34 cellular contexts compared by ENCODE assay signal in genomic region chr2:62413116-62413663, GRCh38.
"Had no signal": no experiment of that assay in that cellular context is flagged by ENCODE, and none has a peak within 500 bp of the region (broad histone marks: within the 10 kb centered on the region; RNA-seq: fewer than 3 reads in every experiment).

No MANE protein-coding gene starts in this region.

- ATAC-seq: activated CD4-positive, alpha-beta T cell treated with anti-CD3 and anti-CD28 coated beads for 36 hours; activated CD4-positive, CD25-positive, alpha-beta regulatory T cell treated with anti-CD3 and anti-CD28 coated beads, Interleukin-2, amount 50 U/mL, for 24 hours; activated CD8-positive, alpha-beta T cell treated with anti-CD3 and anti-CD28 coated beads, Interleukin-2, amount 10 ng/mL, durations not matched to agents 7 days and 5 days; activated naive CD4-positive, alpha-beta T cell treated with anti-CD3 and anti-CD28 coated beads, Interleukin-2, amount 50 U/mL, for 72 hours; WTC11 had no signal

- H3K4me3 Mint-ChIP-seq: activated CD4-positive, alpha-beta T cell treated with anti-CD3 and anti-CD28 coated beads for 36 hours; activated CD8-positive, alpha-beta T cell treated with anti-CD3 and anti-CD28 coated beads, Interleukin-2, amount 10 ng/mL, durations not matched to agents 7 days and 5 days; activated naive CD4-positive, alpha-beta T cell treated with anti-CD3 and anti-CD28 coated beads for 36 hours; activated T-cell treated with anti-CD3 and anti-CD28 coated beads, Interleukin-2, amount 50 U/mL, for 4 hours; activated T-helper 1 cell treated with anti-CD3 and anti-CD28 coated beads, Interleukin-12 subunit alpha, Interleukin-12 subunit beta, Interleukin-2, Interleukin-4 antibody, amounts not matched to agents 30 ng/mL and 10 ng/mL and 1 ng/mL, durations not matched to agents 14 hours and 24 hours and 36 hours; T-helper 2 cell treated with Interferon-gamma antibody and Interleukin-4, amounts not matched to agents 5 μg/mL and 100 μg/mL, for 36 hours; WTC11 had no signal

- H3K36me3 Mint-ChIP-seq: activated naive CD4-positive, alpha-beta T cell treated with anti-CD3 and anti-CD28 coated beads, Interleukin-2, amount 50 U/mL, for 72 hours; WTC11 had no signal

- H3K27me3 Mint-ChIP-seq: activated CD4-positive, alpha-beta T cell treated with anti-CD3 and anti-CD28 coated beads for 36 hours; activated CD4-positive, alpha-beta T cell treated with anti-CD3 and anti-CD28 coated beads, Interleukin-2, amount 10 ng/mL, durations not matched to agents 7 days and 5 days had no signal

- DNase-seq: activated CD4-positive, alpha-beta T cell treated with anti-CD3 and anti-CD28 coated beads for 36 hours; activated CD4-positive, alpha-beta T cell treated with anti-CD3 and anti-CD28 coated beads, Interleukin-2, amount 10 ng/mL, durations not matched to agents 7 days and 5 days; activated CD4-positive, alpha-beta T cell treated with anti-CD3 and anti-CD28 coated beads, Interleukin-2, amount 50 U/mL, for 48 hours; activated CD8-positive, alpha-beta T cell treated with anti-CD3 and anti-CD28 coated beads, Interleukin-2, amount 10 ng/mL, durations not matched to agents 7 days and 5 days; activated gamma-delta T cell treated with Interleukin-2 at 50 U/mL for 16 hours; activated naive CD4-positive, alpha-beta T cell treated with anti-CD3 and anti-CD28 coated beads for 36 hours; activated T-cell treated with anti-CD3 and anti-CD28 coated beads for 4 hours; activated T-cell treated with anti-CD3 and anti-CD28 coated beads, Interleukin-2, amount 50 U/mL, for 4 hours; adrenal gland; aorta; brain microvascular endothelial cell; central memory CD4-positive, alpha-beta T cell; Kasumi-1; KBM-7; MG63; MV-4-11; NCI-H1092; NCI-H1436 treated with DMSO at 0.1 percent for 48 hours; NCI-H1694 treated with DMSO at 0.1 percent for 48 hours; NCI-H2029; NCI-H2107; NCI-H2171; NCI-H510A; NCI-H526; NCI-H748 treated with DMSO at 0.1 percent for 48 hours; OCI-M1; SHP77; SJCRH30 had no signal

- H3K27ac Mint-ChIP-seq: activated CD4-positive, alpha-beta T cell treated with anti-CD3 and anti-CD28 coated beads for 36 hours; activated CD8-positive, alpha-beta T cell treated with anti-CD3 and anti-CD28 coated beads, Interleukin-2, amount 10 ng/mL, durations not matched to agents 7 days and 5 days; activated naive CD4-positive, alpha-beta T cell treated with anti-CD3 and anti-CD28 coated beads for 36 hours; activated T-helper 1 cell treated with anti-CD3 and anti-CD28 coated beads, Interleukin-12 subunit alpha, Interleukin-12 subunit beta, Interleukin-2, Interleukin-4 antibody, amounts not matched to agents 30 ng/mL and 10 ng/mL and 1 ng/mL, durations not matched to agents 14 hours and 24 hours and 36 hours; T-helper 2 cell treated with Interferon-gamma antibody and Interleukin-4, amounts not matched to agents 5 μg/mL and 100 μg/mL, for 36 hours had no signal

- H3K27ac ChIP-seq: adrenal gland, brain microvascular endothelial cell, SJCRH30, SK-N-MC had no signal

- H3K9me3 Mint-ChIP-seq: activated CD4-positive, alpha-beta T cell treated with anti-CD3 and anti-CD28 coated beads, Interleukin-2, amount 10 ng/mL, durations not matched to agents 7 days and 5 days; activated naive CD4-positive, alpha-beta T cell treated with anti-CD3 and anti-CD28 coated beads for 36 hours; activated naive CD4-positive, alpha-beta T cell treated with anti-CD3 and anti-CD28 coated beads, Interleukin-2, amount 50 U/mL, for 72 hours; activated T-cell treated with anti-CD3 and anti-CD28 coated beads, Interleukin-2, amount 50 U/mL, for 4 hours; activated T-helper 1 cell treated with anti-CD3 and anti-CD28 coated beads, Interleukin-12 subunit alpha, Interleukin-12 subunit beta, Interleukin-2, Interleukin-4 antibody, amounts not matched to agents 30 ng/mL and 10 ng/mL and 1 ng/mL, durations not matched to agents 14 hours and 24 hours and 36 hours; T-helper 2 cell treated with Interferon-gamma antibody and Interleukin-4, amounts not matched to agents 5 μg/mL and 100 μg/mL, for 36 hours had no signal
